In the genomic region with DNA sequence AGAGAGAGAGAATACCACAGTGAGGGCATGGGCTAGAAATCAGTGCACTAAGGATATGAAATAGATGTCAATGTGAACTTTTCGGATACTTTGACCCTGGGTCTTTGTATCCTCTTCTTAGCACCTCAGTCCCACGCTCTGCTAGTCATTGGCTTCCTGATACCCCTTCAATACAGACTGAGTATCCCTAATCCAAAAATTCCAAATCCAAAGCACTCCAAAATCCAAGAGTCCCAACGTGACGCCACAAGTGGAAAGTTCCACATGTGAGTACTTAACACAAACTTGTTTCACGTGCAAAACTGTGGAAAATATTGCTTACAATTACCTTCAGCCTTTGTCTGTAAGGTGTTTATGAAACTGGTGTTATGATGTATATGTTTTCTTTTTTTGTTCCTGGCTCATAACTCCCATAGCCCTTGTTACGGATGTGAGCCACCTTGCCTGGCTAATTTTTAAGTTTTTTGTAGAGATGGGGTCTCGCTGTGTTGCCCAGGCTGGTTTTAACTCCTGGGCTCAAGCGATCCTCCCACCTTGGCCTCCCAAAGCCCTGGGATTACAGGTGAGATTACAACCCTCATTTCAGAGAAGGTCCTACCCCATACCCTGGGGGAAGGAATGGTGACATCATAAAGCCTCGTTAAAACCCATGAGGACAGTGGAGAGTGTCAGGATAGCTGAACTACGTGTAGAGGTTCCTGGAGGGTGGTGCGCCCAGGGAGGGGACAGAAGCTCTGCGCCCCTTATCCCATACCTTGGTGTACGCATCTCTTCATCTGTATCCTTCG, we compare ENCODE assay signal across 1 cellular context.
TF ChIP-seq lines count a peak whose summit lies in the region.

No MANE protein-coding gene starts in this region.

TF ChIP-seq in K562, 482 proteins besides CTCF, POLR2A, EP300 and RAD21 (continued from another document):
- TF ChIP-seq, protein P1, sequence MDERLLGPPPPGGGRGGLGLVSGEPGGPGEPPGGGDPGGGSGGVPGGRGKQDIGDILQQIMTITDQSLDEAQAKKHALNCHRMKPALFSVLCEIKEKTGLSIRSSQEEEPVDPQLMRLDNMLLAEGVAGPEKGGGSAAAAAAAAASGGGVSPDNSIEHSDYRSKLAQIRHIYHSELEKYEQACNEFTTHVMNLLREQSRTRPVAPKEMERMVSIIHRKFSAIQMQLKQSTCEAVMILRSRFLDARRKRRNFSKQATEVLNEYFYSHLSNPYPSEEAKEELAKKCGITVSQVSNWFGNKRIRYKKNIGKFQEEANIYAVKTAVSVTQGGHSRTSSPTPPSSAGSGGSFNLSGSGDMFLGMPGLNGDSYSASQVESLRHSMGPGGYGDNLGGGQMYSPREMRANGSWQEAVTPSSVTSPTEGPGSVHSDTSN (CRISPR knock-in tag; IDR thresholded peaks at IDR 0.05; ENCODE audit: low read depth): no peak
- TF ChIP-seq, protein P1 (tag; conservative IDR thresholded peaks at IDR 0.05; ENCODE audit: low read depth): no peak
- TF ChIP-seq FOXK2 (conservative IDR thresholded peaks at IDR 0.05 in 1 of 2, IDR thresholded peaks at IDR 0.05 in 1 of 2; ENCODE audit: low read depth in 2 of 2) (no peak), ZNF507 (tag; conservative IDR thresholded peaks at IDR 0.05) (no peak), ZNF696 (CRISPR knock-in tag; conservative IDR thresholded peaks at IDR 0.05) (0 out of 2 replicates have a peak, but pooled peaks have one; percentile 10), MTA1 (IDR thresholded peaks at IDR 0.05; ENCODE audit: borderline replicate concordance) (no peak), CHD2 (IDR thresholded peaks at IDR 0.05; ENCODE audit: low read depth, low read length) (no peak), MIER1 (IDR thresholded peaks at IDR 0.05; ENCODE audit: low read depth) (no peak), ZNF764 (CRISPR knock-in tag; IDR thresholded peaks at IDR 0.05; ENCODE audit: low read depth) (no peak), ZNF3 (CRISPR knock-in tag; IDR thresholded peaks at IDR 0.05) (no peak), ZNF121 (CRISPR knock-in tag; conservative IDR thresholded peaks at IDR 0.05) (peak; percentile 38; the same call in 1 of the 2 replicates), ZNF212 (CRISPR knock-in tag; IDR thresholded peaks at IDR 0.05) (no peak), PURB (CRISPR knock-in tag; IDR thresholded peaks at IDR 0.05; ENCODE audit: low read depth) (no peak), KLF10 (CRISPR knock-in tag; IDR thresholded peaks at IDR 0.05) (no peak), POLR2G (IDR thresholded peaks at IDR 0.05; ENCODE audit: low read depth, low read length) (no peak), BRD4 (IDR thresholded peaks at IDR 0.05) (no peak), ZNF239 (CRISPR knock-in tag; IDR thresholded peaks at IDR 0.05) (no peak), MCM7 (IDR thresholded peaks at IDR 0.05) (no peak), ZBTB17 (CRISPR knock-in tag; IDR thresholded peaks at IDR 0.05) (no peak), CXXC5 (CRISPR knock-in tag; IDR thresholded peaks at IDR 0.05) (no peak)
- TF ChIP-seq, protein P2, sequence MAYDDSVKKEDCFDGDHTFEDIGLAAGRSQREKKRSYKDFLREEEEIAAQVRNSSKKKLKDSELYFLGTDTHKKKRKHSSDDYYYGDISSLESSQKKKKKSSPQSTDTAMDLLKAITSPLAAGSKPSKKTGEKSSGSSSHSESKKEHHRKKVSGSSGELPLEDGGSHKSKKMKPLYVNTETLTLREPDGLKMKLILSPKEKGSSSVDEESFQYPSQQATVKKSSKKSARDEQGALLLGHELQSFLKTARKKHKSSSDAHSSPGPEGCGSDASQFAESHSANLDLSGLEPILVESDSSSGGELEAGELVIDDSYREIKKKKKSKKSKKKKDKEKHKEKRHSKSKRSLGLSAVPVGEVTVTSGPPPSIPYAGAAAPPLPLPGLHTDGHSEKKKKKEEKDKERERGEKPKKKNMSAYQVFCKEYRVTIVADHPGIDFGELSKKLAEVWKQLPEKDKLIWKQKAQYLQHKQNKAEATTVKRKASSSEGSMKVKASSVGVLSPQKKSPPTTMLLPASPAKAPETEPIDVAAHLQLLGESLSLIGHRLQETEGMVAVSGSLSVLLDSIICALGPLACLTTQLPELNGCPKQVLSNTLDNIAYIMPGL (CRISPR knock-in tag; IDR thresholded peaks at IDR 0.05): no peak
- TF ChIP-seq, protein P3, sequence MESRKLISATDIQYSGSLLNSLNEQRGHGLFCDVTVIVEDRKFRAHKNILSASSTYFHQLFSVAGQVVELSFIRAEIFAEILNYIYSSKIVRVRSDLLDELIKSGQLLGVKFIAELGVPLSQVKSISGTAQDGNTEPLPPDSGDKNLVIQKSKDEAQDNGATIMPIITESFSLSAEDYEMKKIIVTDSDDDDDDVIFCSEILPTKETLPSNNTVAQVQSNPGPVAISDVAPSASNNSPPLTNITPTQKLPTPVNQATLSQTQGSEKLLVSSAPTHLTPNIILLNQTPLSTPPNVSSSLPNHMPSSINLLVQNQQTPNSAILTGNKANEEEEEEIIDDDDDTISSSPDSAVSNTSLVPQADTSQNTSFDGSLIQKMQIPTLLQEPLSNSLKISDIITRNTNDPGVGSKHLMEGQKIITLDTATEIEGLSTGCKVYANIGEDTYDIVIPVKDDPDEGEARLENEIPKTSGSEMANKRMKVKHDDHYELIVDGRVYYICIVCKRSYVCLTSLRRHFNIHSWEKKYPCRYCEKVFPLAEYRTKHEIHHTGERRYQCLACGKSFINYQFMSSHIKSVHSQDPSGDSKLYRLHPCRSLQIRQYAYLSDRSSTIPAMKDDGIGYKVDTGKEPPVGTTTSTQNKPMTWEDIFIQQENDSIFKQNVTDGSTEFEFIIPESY (CRISPR knock-in tag; IDR thresholded peaks at IDR 0.05): no peak
- TF ChIP-seq, protein P4, sequence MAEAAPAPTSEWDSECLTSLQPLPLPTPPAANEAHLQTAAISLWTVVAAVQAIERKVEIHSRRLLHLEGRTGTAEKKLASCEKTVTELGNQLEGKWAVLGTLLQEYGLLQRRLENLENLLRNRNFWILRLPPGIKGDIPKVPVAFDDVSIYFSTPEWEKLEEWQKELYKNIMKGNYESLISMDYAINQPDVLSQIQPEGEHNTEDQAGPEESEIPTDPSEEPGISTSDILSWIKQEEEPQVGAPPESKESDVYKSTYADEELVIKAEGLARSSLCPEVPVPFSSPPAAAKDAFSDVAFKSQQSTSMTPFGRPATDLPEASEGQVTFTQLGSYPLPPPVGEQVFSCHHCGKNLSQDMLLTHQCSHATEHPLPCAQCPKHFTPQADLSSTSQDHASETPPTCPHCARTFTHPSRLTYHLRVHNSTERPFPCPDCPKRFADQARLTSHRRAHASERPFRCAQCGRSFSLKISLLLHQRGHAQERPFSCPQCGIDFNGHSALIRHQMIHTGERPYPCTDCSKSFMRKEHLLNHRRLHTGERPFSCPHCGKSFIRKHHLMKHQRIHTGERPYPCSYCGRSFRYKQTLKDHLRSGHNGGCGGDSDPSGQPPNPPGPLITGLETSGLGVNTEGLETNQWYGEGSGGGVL (CRISPR knock-in tag; IDR thresholded peaks at IDR 0.05): no peak
- TF ChIP-seq, protein P5, sequence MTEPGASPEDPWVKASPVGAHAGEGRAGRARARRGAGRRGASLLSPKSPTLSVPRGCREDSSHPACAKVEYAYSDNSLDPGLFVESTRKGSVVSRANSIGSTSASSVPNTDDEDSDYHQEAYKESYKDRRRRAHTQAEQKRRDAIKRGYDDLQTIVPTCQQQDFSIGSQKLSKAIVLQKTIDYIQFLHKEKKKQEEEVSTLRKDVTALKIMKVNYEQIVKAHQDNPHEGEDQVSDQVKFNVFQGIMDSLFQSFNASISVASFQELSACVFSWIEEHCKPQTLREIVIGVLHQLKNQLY (CRISPR knock-in tag; conservative IDR thresholded peaks at IDR 0.05): no peak
- TF ChIP-seq, protein P6, sequence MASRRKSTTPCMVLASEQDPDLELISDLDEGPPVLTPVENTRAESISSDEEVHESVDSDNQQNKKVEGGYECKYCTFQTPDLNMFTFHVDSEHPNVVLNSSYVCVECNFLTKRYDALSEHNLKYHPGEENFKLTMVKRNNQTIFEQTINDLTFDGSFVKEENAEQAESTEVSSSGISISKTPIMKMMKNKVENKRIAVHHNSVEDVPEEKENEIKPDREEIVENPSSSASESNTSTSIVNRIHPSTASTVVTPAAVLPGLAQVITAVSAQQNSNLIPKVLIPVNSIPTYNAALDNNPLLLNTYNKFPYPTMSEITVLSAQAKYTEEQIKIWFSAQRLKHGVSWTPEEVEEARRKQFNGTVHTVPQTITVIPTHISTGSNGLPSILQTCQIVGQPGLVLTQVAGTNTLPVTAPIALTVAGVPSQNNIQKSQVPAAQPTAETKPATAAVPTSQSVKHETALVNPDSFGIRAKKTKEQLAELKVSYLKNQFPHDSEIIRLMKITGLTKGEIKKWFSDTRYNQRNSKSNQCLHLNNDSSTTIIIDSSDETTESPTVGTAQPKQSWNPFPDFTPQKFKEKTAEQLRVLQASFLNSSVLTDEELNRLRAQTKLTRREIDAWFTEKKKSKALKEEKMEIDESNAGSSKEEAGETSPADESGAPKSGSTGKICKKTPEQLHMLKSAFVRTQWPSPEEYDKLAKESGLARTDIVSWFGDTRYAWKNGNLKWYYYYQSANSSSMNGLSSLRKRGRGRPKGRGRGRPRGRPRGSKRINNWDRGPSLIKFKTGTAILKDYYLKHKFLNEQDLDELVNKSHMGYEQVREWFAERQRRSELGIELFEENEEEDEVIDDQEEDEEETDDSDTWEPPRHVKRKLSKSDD (conservative IDR thresholded peaks at IDR 0.05; ENCODE audit: low read length): no peak
- TF ChIP-seq, protein P7, sequence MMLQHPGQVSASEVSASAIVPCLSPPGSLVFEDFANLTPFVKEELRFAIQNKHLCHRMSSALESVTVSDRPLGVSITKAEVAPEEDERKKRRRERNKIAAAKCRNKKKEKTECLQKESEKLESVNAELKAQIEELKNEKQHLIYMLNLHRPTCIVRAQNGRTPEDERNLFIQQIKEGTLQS (IDR thresholded peaks at IDR 0.05): peak; percentile 54
- TF ChIP-seq, protein P7 (CRISPR knock-in tag; conservative IDR thresholded peaks at IDR 0.05): no peak
TF ChIP-seq in K562: peak in this region for 17.
